Comparison of ENCODE assay signal across 1 cellular context in genomic region chr1:203547771-203548421, GRCh38.
TF ChIP-seq lines count a peak whose summit lies in the region.

No MANE protein-coding gene starts in this region.

TF ChIP-seq in HEK293, 187 proteins besides CTCF, POLR2A, EP300 and RAD21 (continued from another document):
- TF ChIP-seq, protein P1, sequence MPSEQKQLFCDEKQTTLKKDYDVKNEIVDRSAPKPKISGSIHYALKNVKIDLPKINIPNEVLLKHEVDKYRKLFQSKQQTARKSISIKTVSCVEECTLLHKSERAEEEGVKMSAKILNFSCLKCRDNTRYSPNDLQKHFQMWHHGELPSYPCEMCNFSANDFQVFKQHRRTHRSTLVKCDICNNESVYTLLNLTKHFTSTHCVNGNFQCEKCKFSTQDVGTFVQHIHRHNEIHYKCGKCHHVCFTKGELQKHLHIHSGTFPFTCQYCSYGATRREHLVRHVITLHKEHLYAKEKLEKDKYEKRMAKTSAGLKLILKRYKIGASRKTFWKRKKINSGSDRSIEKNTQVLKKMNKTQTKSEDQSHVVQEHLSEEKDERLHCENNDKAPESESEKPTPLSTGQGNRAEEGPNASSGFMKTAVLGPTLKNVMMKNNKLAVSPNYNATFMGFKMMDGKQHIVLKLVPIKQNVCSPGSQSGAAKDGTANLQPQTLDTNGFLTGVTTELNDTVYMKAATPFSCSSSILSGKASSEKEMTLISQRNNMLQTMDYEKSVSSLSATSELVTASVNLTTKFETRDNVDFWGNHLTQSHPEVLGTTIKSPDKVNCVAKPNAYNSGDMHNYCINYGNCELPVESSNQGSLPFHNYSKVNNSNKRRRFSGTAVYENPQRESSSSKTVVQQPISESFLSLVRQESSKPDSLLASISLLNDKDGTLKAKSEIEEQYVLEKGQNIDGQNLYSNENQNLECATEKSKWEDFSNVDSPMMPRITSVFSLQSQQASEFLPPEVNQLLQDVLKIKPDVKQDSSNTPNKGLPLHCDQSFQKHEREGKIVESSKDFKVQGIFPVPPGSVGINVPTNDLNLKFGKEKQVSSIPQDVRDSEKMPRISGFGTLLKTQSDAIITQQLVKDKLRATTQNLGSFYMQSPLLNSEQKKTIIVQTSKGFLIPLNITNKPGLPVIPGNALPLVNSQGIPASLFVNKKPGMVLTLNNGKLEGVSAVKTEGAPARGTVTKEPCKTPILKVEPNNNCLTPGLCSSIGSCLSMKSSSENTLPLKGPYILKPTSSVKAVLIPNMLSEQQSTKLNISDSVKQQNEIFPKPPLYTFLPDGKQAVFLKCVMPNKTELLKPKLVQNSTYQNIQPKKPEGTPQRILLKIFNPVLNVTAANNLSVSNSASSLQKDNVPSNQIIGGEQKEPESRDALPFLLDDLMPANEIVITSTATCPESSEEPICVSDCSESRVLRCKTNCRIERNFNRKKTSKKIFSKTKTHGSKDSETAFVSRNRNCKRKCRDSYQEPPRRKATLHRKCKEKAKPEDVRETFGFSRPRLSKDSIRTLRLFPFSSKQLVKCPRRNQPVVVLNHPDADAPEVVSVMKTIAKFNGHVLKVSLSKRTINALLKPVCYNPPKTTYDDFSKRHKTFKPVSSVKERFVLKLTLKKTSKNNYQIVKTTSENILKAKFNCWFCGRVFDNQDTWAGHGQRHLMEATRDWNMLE (tag by site-specific recombination; conservative IDR thresholded peaks at IDR 0.05; ENCODE audit: low read depth) = no peak
- TF ChIP-seq ZNF423 (tag by site-specific recombination; IDR thresholded peaks at IDR 0.05) (no peak), ZNF433 (tag by site-specific recombination; IDR thresholded peaks at IDR 0.05; ENCODE audit: low read depth) (no peak), GLI4 (tag by site-specific recombination; IDR thresholded peaks at IDR 0.05) (no peak), ZNF548 (tag by site-specific recombination; IDR thresholded peaks at IDR 0.05) (no peak), ZNF174 (tag by site-specific recombination; IDR thresholded peaks at IDR 0.05) (no peak), OSR2 (tag by site-specific recombination; IDR thresholded peaks at IDR 0.05) (no peak), ZNF558 (tag by site-specific recombination; IDR thresholded peaks at IDR 0.05) (no peak), GLIS2 (tag by site-specific recombination; IDR thresholded peaks at IDR 0.05) (no peak), ZNF830 (tag by site-specific recombination; IDR thresholded peaks at IDR 0.05; ENCODE audit: low read depth) (no peak), KLF10 (tag by site-specific recombination; IDR thresholded peaks at IDR 0.05) (peak; percentile 70; the same call in 1 of the 2 replicates), ZNF211 (tag by site-specific recombination; IDR thresholded peaks at IDR 0.05; ENCODE audit: low read depth) (no peak), HOXA7 (CRISPR knock-in tag; IDR thresholded peaks at IDR 0.05; ENCODE audit: borderline replicate concordance) (no peak), ZNF623 (tag by site-specific recombination; IDR thresholded peaks at IDR 0.05) (no peak), EGR2 (tag by site-specific recombination; IDR thresholded peaks at IDR 0.05; ENCODE audit: low read depth) (no peak), ZNF2 (tag by site-specific recombination; IDR thresholded peaks at IDR 0.05) (0 out of 2 replicates have a peak, but pooled peaks have one; percentile 13), ZNF202 (tag by site-specific recombination; IDR thresholded peaks at IDR 0.05; ENCODE audit: borderline replicate concordance) (no peak), ZNF658 (tag by site-specific recombination; IDR thresholded peaks at IDR 0.05) (no peak), ZBTB7A (tag by site-specific recombination; IDR thresholded peaks at IDR 0.05; ENCODE audit: low read depth) (no peak), BCL11A (tag by site-specific recombination; IDR thresholded peaks at IDR 0.05; ENCODE audit: low read depth) (0 out of 2 replicates have a peak, but pooled peaks have one; percentile 44), ZNF513 (tag by site-specific recombination; IDR thresholded peaks at IDR 0.05) (no peak), ZFP3 (tag by site-specific recombination; IDR thresholded peaks at IDR 0.05; ENCODE audit: low read depth) (no peak), ZNF837 (tag by site-specific recombination; IDR thresholded peaks at IDR 0.05) (no peak), PATZ1 (tag by site-specific recombination; IDR thresholded peaks at IDR 0.05) (no peak; the same call in 1 of the 2 replicates), HIC1 (tag by site-specific recombination; IDR thresholded peaks at IDR 0.05) (no peak), ZNF777 (tag by site-specific recombination; IDR thresholded peaks at IDR 0.05; ENCODE audit: borderline replicate concordance) (no peak)
- TF ChIP-seq, protein P2, sequence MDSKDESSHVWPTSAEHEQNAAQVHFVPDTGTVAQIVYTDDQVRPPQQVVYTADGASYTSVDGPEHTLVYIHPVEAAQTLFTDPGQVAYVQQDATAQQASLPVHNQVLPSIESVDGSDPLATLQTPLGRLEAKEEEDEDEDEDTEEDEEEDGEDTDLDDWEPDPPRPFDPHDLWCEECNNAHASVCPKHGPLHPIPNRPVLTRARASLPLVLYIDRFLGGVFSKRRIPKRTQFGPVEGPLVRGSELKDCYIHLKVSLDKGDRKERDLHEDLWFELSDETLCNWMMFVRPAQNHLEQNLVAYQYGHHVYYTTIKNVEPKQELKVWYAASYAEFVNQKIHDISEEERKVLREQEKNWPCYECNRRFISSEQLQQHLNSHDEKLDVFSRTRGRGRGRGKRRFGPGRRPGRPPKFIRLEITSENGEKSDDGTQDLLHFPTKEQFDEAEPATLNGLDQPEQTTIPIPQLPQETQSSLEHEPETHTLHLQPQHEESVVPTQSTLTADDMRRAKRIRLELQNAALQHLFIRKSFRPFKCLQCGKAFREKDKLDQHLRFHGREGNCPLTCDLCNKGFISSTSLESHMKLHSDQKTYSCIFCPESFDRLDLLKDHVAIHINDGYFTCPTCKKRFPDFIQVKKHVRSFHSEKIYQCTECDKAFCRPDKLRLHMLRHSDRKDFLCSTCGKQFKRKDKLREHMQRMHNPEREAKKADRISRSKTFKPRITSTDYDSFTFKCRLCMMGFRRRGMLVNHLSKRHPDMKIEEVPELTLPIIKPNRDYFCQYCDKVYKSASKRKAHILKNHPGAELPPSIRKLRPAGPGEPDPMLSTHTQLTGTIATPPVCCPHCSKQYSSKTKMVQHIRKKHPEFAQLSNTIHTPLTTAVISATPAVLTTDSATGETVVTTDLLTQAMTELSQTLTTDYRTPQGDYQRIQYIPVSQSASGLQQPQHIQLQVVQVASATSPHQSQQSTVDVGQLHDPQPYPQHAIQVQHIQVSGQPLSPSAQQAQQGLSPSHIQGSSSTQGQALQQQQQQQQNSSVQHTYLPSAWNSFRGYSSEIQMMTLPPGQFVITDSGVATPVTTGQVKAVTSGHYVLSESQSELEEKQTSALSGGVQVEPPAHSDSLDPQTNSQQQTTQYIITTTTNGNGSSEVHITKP (tag by site-specific recombination; IDR thresholded peaks at IDR 0.05) = no peak; the same call in 1 of the 2 replicates
- TF ChIP-seq, protein P3, sequence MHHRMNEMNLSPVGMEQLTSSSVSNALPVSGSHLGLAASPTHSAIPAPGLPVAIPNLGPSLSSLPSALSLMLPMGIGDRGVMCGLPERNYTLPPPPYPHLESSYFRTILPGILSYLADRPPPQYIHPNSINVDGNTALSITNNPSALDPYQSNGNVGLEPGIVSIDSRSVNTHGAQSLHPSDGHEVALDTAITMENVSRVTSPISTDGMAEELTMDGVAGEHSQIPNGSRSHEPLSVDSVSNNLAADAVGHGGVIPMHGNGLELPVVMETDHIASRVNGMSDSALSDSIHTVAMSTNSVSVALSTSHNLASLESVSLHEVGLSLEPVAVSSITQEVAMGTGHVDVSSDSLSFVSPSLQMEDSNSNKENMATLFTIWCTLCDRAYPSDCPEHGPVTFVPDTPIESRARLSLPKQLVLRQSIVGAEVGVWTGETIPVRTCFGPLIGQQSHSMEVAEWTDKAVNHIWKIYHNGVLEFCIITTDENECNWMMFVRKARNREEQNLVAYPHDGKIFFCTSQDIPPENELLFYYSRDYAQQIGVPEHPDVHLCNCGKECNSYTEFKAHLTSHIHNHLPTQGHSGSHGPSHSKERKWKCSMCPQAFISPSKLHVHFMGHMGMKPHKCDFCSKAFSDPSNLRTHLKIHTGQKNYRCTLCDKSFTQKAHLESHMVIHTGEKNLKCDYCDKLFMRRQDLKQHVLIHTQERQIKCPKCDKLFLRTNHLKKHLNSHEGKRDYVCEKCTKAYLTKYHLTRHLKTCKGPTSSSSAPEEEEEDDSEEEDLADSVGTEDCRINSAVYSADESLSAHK (tag by site-specific recombination; IDR thresholded peaks at IDR 0.05) = no peak
- TF ChIP-seq, protein P4, sequence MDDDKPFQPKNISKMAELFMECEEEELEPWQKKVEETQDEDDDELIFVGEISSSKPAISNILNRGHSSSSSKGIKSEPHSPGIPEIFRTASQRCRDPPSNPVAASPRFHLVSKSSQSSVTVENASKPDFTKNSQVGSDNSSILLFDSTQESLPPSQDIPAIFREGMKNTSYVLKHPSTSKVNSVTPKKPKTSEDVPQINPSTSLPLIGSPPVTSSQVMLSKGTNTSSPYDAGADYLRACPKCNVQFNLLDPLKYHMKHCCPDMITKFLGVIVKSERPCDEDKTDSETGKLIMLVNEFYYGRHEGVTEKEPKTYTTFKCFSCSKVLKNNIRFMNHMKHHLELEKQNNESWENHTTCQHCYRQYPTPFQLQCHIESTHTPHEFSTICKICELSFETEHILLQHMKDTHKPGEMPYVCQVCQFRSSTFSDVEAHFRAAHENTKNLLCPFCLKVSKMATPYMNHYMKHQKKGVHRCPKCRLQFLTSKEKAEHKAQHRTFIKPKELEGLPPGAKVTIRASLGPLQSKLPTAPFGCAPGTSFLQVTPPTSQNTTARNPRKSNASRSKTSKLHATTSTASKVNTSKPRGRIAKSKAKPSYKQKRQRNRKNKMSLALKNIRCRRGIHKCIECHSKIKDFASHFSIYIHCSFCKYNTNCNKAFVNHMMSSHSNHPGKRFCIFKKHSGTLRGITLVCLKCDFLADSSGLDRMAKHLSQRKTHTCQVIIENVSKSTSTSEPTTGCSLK (tag by site-specific recombination; IDR thresholded peaks at IDR 0.05) = no peak
- TF ChIP-seq, protein P5, sequence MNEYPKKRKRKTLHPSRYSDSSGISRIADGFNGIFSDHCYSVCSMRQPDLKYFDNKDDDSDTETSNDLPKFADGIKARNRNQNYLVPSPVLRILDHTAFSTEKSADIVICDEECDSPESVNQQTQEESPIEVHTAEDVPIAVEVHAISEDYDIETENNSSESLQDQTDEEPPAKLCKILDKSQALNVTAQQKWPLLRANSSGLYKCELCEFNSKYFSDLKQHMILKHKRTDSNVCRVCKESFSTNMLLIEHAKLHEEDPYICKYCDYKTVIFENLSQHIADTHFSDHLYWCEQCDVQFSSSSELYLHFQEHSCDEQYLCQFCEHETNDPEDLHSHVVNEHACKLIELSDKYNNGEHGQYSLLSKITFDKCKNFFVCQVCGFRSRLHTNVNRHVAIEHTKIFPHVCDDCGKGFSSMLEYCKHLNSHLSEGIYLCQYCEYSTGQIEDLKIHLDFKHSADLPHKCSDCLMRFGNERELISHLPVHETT (tag by site-specific recombination; IDR thresholded peaks at IDR 0.05) = peak; percentile 52; the same call in 1 of the 2 replicates
- TF ChIP-seq, protein P6, sequence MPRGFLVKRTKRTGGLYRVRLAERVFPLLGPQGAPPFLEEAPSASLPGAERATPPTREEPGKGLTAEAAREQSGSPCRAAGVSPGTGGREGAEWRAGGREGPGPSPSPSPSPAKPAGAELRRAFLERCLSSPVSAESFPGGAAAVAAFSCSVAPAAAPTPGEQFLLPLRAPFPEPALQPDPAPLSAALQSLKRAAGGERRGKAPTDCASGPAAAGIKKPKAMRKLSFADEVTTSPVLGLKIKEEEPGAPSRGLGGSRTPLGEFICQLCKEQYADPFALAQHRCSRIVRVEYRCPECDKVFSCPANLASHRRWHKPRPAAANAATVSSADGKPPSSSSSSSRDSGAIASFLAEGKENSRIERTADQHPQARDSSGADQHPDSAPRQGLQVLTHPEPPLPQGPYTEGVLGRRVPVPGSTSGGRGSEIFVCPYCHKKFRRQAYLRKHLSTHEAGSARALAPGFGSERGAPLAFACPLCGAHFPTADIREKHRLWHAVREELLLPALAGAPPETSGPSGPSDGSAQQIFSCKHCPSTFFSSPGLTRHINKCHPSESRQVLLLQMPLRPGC (tag by site-specific recombination; IDR thresholded peaks at IDR 0.05) = peak; percentile 68
